ENCODE assay signal across 8 cellular contexts in the genomic region with DNA sequence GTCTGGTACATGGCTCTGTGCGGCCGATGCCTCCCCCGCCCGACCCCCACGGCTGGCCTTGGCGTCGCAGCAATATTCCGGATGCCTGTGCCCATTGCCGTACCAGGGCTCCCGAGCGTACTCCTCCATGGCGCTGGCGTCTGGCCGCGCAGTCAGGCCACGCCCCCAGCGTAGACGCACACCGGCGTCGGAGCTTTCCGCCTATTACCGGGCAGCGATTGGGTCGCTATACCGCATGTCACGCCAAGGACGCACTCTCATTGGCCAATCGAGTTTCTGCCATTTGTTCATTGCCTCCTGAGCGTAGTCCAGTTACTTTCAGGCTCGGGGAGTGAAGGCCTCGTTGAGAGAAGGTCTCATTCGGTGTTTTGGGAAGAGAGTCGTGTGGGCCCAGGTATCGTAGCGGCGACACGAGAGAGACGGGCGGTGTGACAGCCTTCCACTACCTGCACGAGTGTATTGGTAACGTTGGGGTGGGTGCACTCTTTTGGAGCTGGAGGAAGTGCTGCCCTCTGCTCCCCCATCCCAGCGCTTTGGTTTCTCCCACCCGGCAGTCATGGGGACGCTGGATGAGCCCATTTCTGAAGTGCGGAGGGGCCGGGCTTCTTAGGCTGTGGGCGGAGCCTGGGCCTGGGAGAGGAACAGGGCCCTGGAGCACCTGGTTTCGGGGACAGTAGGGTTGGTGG. TPM values are rescaled to one million over a fixed set of nuclear protein-coding genes. Genes with fewer than 3 reads are reported as not detected.
DNase-seq lines count a peak whose midpoint lies in the region; ATAC-seq and TF ChIP-seq lines count a peak whose summit lies in the region.

Gene PQBP1 (plus strand): TSS at position 310 of the 686 bp plus-strand sequence. CDS start 580 bp downstream, outside the sequence.
Gene TIMM17B (minus strand): TSS at position 148 of the 686 bp plus-strand sequence. CDS start 19 bp downstream, at position 129.

- ATAC-seq in CD8-positive, alpha-beta T cell = peak; percentile 86
- ATAC-seq in GM19467 (IDR thresholded peaks at IDR 0.05; ENCODE audit: unreplicated experiment) (peak; percentile 83), lung (ENCODE audit: insufficient read depth, low FRiP score) (peak; percentile 93)

- H3K27ac ChIP-seq in CD8-positive, alpha-beta T cell (ENCODE audit: low read depth, low read length) = peak within 1 kb of the TSS; percentile 98
- H3K27ac ChIP-seq in lung (ENCODE audit: low read depth in 1 of 2, low read length in 1 of 2) = peak within 1 kb of the TSS; percentile 92 to 94

- peaks cover 18% of the 10 kb centered on the region for H3K36me3 ChIP-seq in CD8-positive, alpha-beta T cell (ENCODE audit: insufficient read depth, low read length)
- peaks cover 2 to 11% of the 10 kb centered on the region in 2 donors for H3K36me3 ChIP-seq in lung (ENCODE audit: control insufficient read depth in 2 of 2, insufficient read depth in 2 of 2, low read length in 2 of 2)

- peak within 1 kb of the TSS; percentile 95 for H3K27ac Mint-ChIP-seq in CD8-positive, alpha-beta T cell

- no peaks in the 10 kb centered on the region for H3K27me3 ChIP-seq in CD8-positive, alpha-beta T cell (ENCODE audit: insufficient read depth, low read length)
- no peaks in the 10 kb centered on the region for H3K27me3 ChIP-seq in lung (ENCODE audit: control insufficient read depth, insufficient read depth)

- H3K9me3 ChIP-seq in CD8-positive, alpha-beta T cell (ENCODE audit: low read length) = no peaks in the 10 kb centered on the region
- peaks cover 0 to 7% of the 10 kb centered on the region in 2 donors for H3K9me3 ChIP-seq in lung (ENCODE audit: control insufficient read depth in 2 of 2, insufficient read depth in 1 of 2, low read length in 1 of 2)

- H3K4me3 ChIP-seq in CD8-positive, alpha-beta T cell (ENCODE audit: low read depth, low read length) = peak within 1 kb of the TSS; percentile 98
- H3K4me3 ChIP-seq in lung = peak within 1 kb of the TSS; percentile 54

- no peak for TF ChIP-seq CTCF in CD8-positive, alpha-beta T cell (IDR thresholded peaks at IDR 0.05)
- TF ChIP-seq CTCF in lung (IDR thresholded peaks at IDR 0.05; ENCODE audit: control extremely low read depth, extremely low read depth) = no peak

- intact Hi-C loops in CD8-positive, alpha-beta T cell (cut with DNase I, micrococcal nuclease) = loop anchor here (1.0 to 10.0 kb wide), 10 partner anchors 14 to 1027 kb away; partner anchors contain the start of genes SLC35A2 (in 2 of the 2), CLCN5 (in 1 of the 2), HDAC6 (in 1 of the 2) and MAGIX (in 1 of the 2)

- H3K36me3 Mint-ChIP-seq in CD8-positive, alpha-beta T cell = peaks cover 41% of the 10 kb centered on the region

- no peaks in the 10 kb centered on the region for H3K9me3 Mint-ChIP-seq in CD8-positive, alpha-beta T cell

- POLR2A ChIA-PET in CD8-positive, alpha-beta T cell (lab: Charles Lee) = interaction anchor here (0.7 to 2.3 kb wide), 13 partner anchors 8 to 250 kb away, joined by 3 to 16 read pairs (median 4); partner anchors contain the start of genes HDAC6, OTUD5, PIM2 and SLC35A2

- H3K4me1 Mint-ChIP-seq in CD8-positive, alpha-beta T cell (ENCODE audit: low read depth) = peaks cover 29% of the 10 kb centered on the region

- 1 to 38% methylated on average over 33 to 49 of the region's 49 CpGs for WGBS in lung, 2 donors

- H3K4me1 ChIP-seq in CD8-positive, alpha-beta T cell (ENCODE audit: insufficient read depth, low read length) = peaks cover 21% of the 10 kb centered on the region
- H3K4me1 ChIP-seq in lung (ENCODE audit: control insufficient read depth in 2 of 2, insufficient read depth in 2 of 2, low read length in 2 of 2) = peaks cover 0 to 3% of the 10 kb centered on the region in 2 donors

- CTCF ChIA-PET in CD8-positive, alpha-beta T cell (lab: Charles Lee) = interaction anchor here (0.8 to 1.8 kb wide), 5 partner anchors 40 to 250 kb away, joined by 3 to 9 read pairs (median 5); no protein-coding TSS in a partner anchor

- DNase-seq in CD8-positive, alpha-beta T cell = peak; percentile 72 to 92 (median 83)
- DNase-seq in HS-27A (ENCODE audit: low read depth) = peak; percentile 81
- peak; percentile 24 for DNase-seq in NK-92 (lab: John Stamatoyannopoulos, UW; ENCODE audit: unreplicated experiment)
- DNase-seq in activated CD8-positive, alpha-beta memory T cell treated with anti-CD3 and anti-CD28 coated beads for 1 hour (ENCODE audit: extremely low read depth in 1 of 2, low read depth in 1 of 2) = peak; percentile 72 to 73
- peak; percentile 81 for DNase-seq in effector CD4-positive, alpha-beta T cell
- peak; percentile 90 for DNase-seq in lung (ENCODE audit: low spot score)
- peak; percentile 57 to 76 (median 75) for DNase-seq in stimulated activated CD4-positive, alpha-beta T cell treated with anti-CD3 and anti-CD28 coated beads, TNF-alpha, amount 100 ng/mL, for 4 hours (ENCODE audit: low read depth in 3 of 3)

- peak within 1 kb of the TSS; percentile 88 for H3K4me3 Mint-ChIP-seq in CD8-positive, alpha-beta T cell

- H3K27me3 Mint-ChIP-seq in CD8-positive, alpha-beta T cell (ENCODE audit: low read depth) = no peaks in the 10 kb centered on the region

RNA-seq across cellular contexts. Expression of gene PQBP1, which starts in this region (rescaled TPM):
- total RNA-seq in CD8-positive, alpha-beta T cell = 10 to 100 TPM; 79.9 to 82.1 TPM
- 10 to 100 TPM; 33.2 to 79.7 TPM for total RNA-seq in lung
- 100 to 1,000 TPM in 1 of 2 donors, 10 to 100 TPM in 1; 68.2 to 146 TPM for polyA plus RNA-seq in lung

RNA-seq across cellular contexts. Expression of gene TIMM17B, which starts in this region (rescaled TPM):
- 10 to 100 TPM; 35.0 to 37.6 TPM for total RNA-seq in CD8-positive, alpha-beta T cell
- 10 to 100 TPM; 21.0 to 51.5 TPM for total RNA-seq in lung
- 10 to 100 TPM; 67.4 to 73.4 TPM for polyA plus RNA-seq in lung

Comparison
In these comparisons a context has a peak if more than half of its experiments do, and no peak if none do; other contexts are left out.
1. Peak in every context shown above with its lines: DNase-seq, ATAC-seq, H3K4me3 ChIP-seq and H3K27ac ChIP-seq.
2. DNase-seq: peak in every context shown above with its lines; median percentile 90 in lung; 83 in CD8-positive, alpha-beta T cell; 81 in HS-27A; 81 in effector CD4-positive, alpha-beta T cell; 75 in stimulated activated CD4-positive, alpha-beta T cell treated with anti-CD3 and anti-CD28 coated beads, TNF-alpha, amount 100 ng/mL, for 4 hours; 72 in activated CD8-positive, alpha-beta memory T cell treated with anti-CD3 and anti-CD28 coated beads for 1 hour; 24 in NK-92.